ENCODE assay signal across 12 cellular contexts in genomic region chr12:52969828-52970569, GRCh38. TPM values are rescaled to one million over a fixed set of nuclear protein-coding genes. Genes with fewer than 3 reads are reported as not detected.
DNase-seq lines count a peak whose midpoint lies in the region; TF ChIP-seq lines count a peak whose summit lies in the region.
"Had no signal": no experiment of that assay in that cellular context is flagged by ENCODE, and none has a peak within 500 bp of the region (broad histone marks: within the 10 kb centered on the region; RNA-seq: fewer than 3 reads in every experiment).

No MANE protein-coding gene starts in this region.

- no peaks in the 10 kb centered on the region for H3K36me3 Mint-ChIP-seq in activated T-cell treated with anti-CD3 and anti-CD28 coated beads, Interleukin-2, amount 50 U/mL, for 24 hours (ENCODE audit: low read depth)
- H3K36me3 Mint-ChIP-seq: naive thymus-derived CD8-positive, alpha-beta T cell had no signal

- no peaks in the 10 kb centered on the region for H3K4me1 Mint-ChIP-seq in activated T-cell treated with anti-CD3 and anti-CD28 coated beads, Interleukin-2, amount 50 U/mL, for 24 hours (ENCODE audit: low read depth)
- H3K4me1 Mint-ChIP-seq: activated B cell treated with CpG ODN at 0.5 μM for 24 hours; naive thymus-derived CD8-positive, alpha-beta T cell; stimulated activated naive CD8-positive, alpha-beta T cell treated with anti-CD3 and anti-CD28 coated beads, Interleukin-15, amount 100 ng/mL, for 72 hours had no signal

- no peaks in the 10 kb centered on the region for H3K9me3 Mint-ChIP-seq in activated T-cell treated with anti-CD3 and anti-CD28 coated beads, Interleukin-2, amount 50 U/mL, for 24 hours
- H3K9me3 Mint-ChIP-seq: activated B cell treated with CpG ODN at 0.5 μM for 24 hours; naive thymus-derived CD8-positive, alpha-beta T cell; stimulated activated naive CD8-positive, alpha-beta T cell treated with anti-CD3 and anti-CD28 coated beads, Interleukin-15, amount 100 ng/mL, for 72 hours had no signal

- H3K27ac Mint-ChIP-seq in activated T-cell treated with anti-CD3 and anti-CD28 coated beads, Interleukin-2, amount 50 U/mL, for 24 hours, result no peak overlapping the region
- H3K27ac Mint-ChIP-seq: activated B cell treated with CpG ODN at 0.5 μM for 24 hours; naive thymus-derived CD8-positive, alpha-beta T cell had no signal

- H3K4me1 ChIP-seq in Peyer's patch (peaks cover 0 to 19% (median 3%) of the 10 kb centered on the region in 4 donors), transverse colon (peaks cover 0 to 24% (median 16%) of the 10 kb centered on the region in 4 donors)

- intact Hi-C loops in transverse colon (cut with DNase I; ENCODE audit: low total_unique reads), result no loop called here

- whole genome bisulfite sequencing in transverse colon (ENCODE audit: low coverage in 1 of 2), 2 donors, result 24 to 28% methylated on average over 7 of the region's 7 CpGs

- no peak overlapping the region for H3K4me3 Mint-ChIP-seq in activated T-cell treated with anti-CD3 and anti-CD28 coated beads, Interleukin-2, amount 50 U/mL, for 24 hours
- H3K4me3 Mint-ChIP-seq: activated B cell treated with CpG ODN at 0.5 μM for 24 hours; naive thymus-derived CD8-positive, alpha-beta T cell; stimulated activated naive CD8-positive, alpha-beta T cell treated with anti-CD3 and anti-CD28 coated beads, Interleukin-15, amount 100 ng/mL, for 72 hours had no signal

- peaks cover 12% of the 10 kb centered on the region for H3K27me3 Mint-ChIP-seq in activated T-cell treated with anti-CD3 and anti-CD28 coated beads, Interleukin-2, amount 50 U/mL, for 24 hours

- in situ Hi-C loops in transverse colon (cut with MboI; ENCODE audit: low pct_ligation_motif_present in 1 of 4, low pct_unique_long_range_greater_than_20kb in 1 of 4, low sequenced_read_pairs in 3 of 4), result loop anchor here in 2 of 4 donors (10.0 kb wide), 2 partner anchors 385 to 815 kb away; no protein-coding TSS in a partner anchor

- DNase-seq in NCI-H510A treated with DMSO at 0.1 percent for 48 hours (lab: John Stamatoyannopoulos, UW) (peak; percentile 51), NCI-H510A (lab: John Stamatoyannopoulos, UW) (no peak), Peyer's patch (peak in 2 of 3 donors; percentile 76 to 87), islet precursor cell (peak; percentile 86), transverse colon (peak; percentile 85)
- no peak for DNase-seq in activated T-cell treated with anti-CD3 and anti-CD28 coated beads, Interleukin-2, amount 50 U/mL, for 24 hours
- no peak for DNase-seq in activated CD4-positive, alpha-beta T cell treated with anti-CD3 and anti-CD28 coated beads for 4 hours
- no peak for DNase-seq in stimulated activated CD4-positive, alpha-beta T cell treated with anti-CD3 and anti-CD28 coated beads, Interleukin-12 subunit alpha, Interleukin-12 subunit beta, amount 100 ng/mL, for 4 hours
- DNase-seq: activated B cell treated with CpG ODN at 0.5 μM for 24 hours; naive thymus-derived CD8-positive, alpha-beta T cell; stimulated activated CD4-positive, alpha-beta T cell treated with anti-CD3 and anti-CD28 coated beads, Interleukin-2, amount 100 ng/mL, for 24 hours; stimulated activated naive CD8-positive, alpha-beta T cell treated with anti-CD3 and anti-CD28 coated beads, Interleukin-15, amount 100 ng/mL, for 72 hours had no signal

- peak overlapping the region in 2 of 4 donors; percentile 73 to 88 for H3K27ac ChIP-seq in Peyer's patch
- peak overlapping the region in 3 of 4 donors; percentile 4 to 71 (median 37) for H3K27ac ChIP-seq in transverse colon

- no peak for TF ChIP-seq EP300 in transverse colon (IDR thresholded peaks at IDR 0.05; ENCODE audit: low read depth)

- H3K4me3 ChIP-seq in Peyer's patch (no peak overlapping the region), transverse colon (no peak overlapping the region)

- H3K9me3 ChIP-seq in Peyer's patch (no peaks in the 10 kb centered on the region), transverse colon (no peaks in the 10 kb centered on the region)

- no peaks in the 10 kb centered on the region for H3K27me3 ChIP-seq in Peyer's patch
- H3K27me3 ChIP-seq in transverse colon, result peaks cover 14% of the 10 kb centered on the region

- TF ChIP-seq POLR2A in Peyer's patch (IDR thresholded peaks at IDR 0.05) (no peak), transverse colon (IDR thresholded peaks at IDR 0.05) (no peak)

- TF ChIP-seq CTCF in Peyer's patch (IDR thresholded peaks at IDR 0.05), result peak in 2 of 6 experiments; percentile 11 to 34
- no peak for TF ChIP-seq CTCF in transverse colon (IDR thresholded peaks at IDR 0.05)

- H3K36me3 ChIP-seq in Peyer's patch (no peaks in the 10 kb centered on the region), transverse colon (no peaks in the 10 kb centered on the region)

RNA-seq across cellular contexts. Expression of gene KRT18, which starts 21.1 kb away (rescaled TPM):
- 100 to 1,000 TPM; 320 to 614 (median 477) TPM for total RNA-seq in Peyer's patch
- total RNA-seq in transverse colon, result 100 to 1,000 TPM; 367 to 813 (median 541) TPM

RNA-seq across cellular contexts. Expression of gene EIF4B, which starts 36.3 kb away (rescaled TPM):
- total RNA-seq in Peyer's patch (100 to 1,000 TPM; 234 to 531 (median 250) TPM), transverse colon (100 to 1,000 TPM; 175 to 383 (median 261) TPM)

Comparison
In these comparisons a context has a peak if more than half of its experiments do, and no peak if none do; other contexts are left out.
1. DNase-seq: peak in NCI-H510A treated with DMSO at 0.1 percent for 48 hours (single experiment), Peyer's patch (2 of 3), islet precursor cell (single experiment) and transverse colon (single experiment); none in NCI-H510A (single experiment), activated T-cell treated with anti-CD3 and anti-CD28 coated beads, Interleukin-2, amount 50 U/mL, for 24 hours (single experiment), activated CD4-positive, alpha-beta T cell treated with anti-CD3 and anti-CD28 coated beads for 4 hours (0 of 2) and stimulated activated CD4-positive, alpha-beta T cell treated with anti-CD3 and anti-CD28 coated beads, Interleukin-12 subunit alpha, Interleukin-12 subunit beta, amount 100 ng/mL, for 4 hours (single experiment).